14 cellular contexts compared by ENCODE assay signal in the genomic region with DNA sequence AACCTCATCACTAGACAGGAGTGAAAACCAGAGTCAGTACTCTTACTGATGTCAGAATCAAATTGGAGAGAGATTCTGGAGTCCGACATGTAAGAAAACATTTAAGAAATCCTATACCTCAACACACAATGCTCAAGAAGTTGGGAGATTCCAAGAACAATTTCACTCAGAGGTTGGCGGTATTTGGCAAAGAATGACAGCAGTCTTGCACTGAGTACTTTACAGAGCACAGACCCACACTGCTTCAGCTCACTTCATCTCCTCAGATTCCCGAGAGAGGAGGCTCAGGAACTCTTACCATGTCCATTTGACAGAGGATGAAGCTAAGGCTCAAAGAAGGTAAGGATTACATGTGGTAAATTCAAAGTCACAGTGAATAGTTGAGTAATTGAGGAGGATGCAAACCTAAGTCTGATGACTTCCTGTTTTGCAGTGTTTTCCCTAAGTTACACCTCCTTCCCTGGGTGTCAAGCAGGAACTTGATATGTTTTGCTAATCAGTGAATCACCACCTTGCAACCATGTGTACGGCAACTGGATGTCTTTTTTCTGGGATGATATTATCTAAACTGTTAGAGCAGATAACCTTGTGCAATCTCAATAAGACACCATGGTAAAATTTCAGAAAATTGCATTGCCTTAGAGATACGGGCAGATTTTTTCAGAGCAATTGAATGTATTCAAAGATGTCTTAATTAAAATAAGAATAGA.
DNase-seq lines count a peak whose midpoint lies in the region; ATAC-seq and TF ChIP-seq lines count a peak whose summit lies in the region.
"Had no signal": no experiment of that assay in that cellular context is flagged by ENCODE, and none has a peak within 500 bp of the region (broad histone marks: within the 10 kb centered on the region; RNA-seq: fewer than 3 reads in every experiment).

No MANE protein-coding gene starts in this region.

- H3K36me3 ChIP-seq in upper lobe of left lung, result no peaks in the 10 kb centered on the region

- no peaks in the 10 kb centered on the region for H3K9me3 ChIP-seq in upper lobe of left lung

- DNase-seq in LHCN-M2 (ENCODE audit: low read depth), result peak; percentile 77
- DNase-seq in SIG-M5 (lab: John Stamatoyannopoulos, UW), result peak; percentile 11
- peak; percentile 30 for DNase-seq in fibroblast of mammary gland (ENCODE audit: low read depth)
- no peak for DNase-seq in upper lobe of left lung
- DNase-seq in islet precursor cell, result no peak
- DNase-seq in H4 (ENCODE audit: low spot score), result no peak
- DNase-seq in GM13977 (ENCODE audit: low spot score), result no peak
- DNase-seq: activated CD4-positive, alpha-beta T cell treated with anti-CD3 and anti-CD28 coated beads, Interleukin-2, amount 50 U/mL, for 4 hours; activated effector memory CD4-positive, alpha-beta T cell treated with anti-CD3 and anti-CD28 coated beads, Interleukin-2, amount 50 U/mL, for 16 hours; endodermal cell; hypothalamus; NCI-H2081; NK-92 treated with Interleukin-12 subunit alpha and Interleukin-12 subunit beta, amount 100 ng/mL, for 24 hours; stimulated activated CD4-positive, alpha-beta T cell treated with anti-CD3 and anti-CD28 coated beads, Interleukin-12 subunit alpha, Interleukin-12 subunit beta, amount 100 ng/mL, for 4 hours had no signal

- TF ChIP-seq POLR2A in upper lobe of left lung (IDR thresholded peaks at IDR 0.05), result no peak

- TF ChIP-seq CTCF in fibroblast of mammary gland (conservative IDR thresholded peaks at IDR 0.05; ENCODE audit: control insufficient read depth, insufficient read depth, low read depth, low read length) (no peak), upper lobe of left lung (IDR thresholded peaks at IDR 0.05) (no peak), GM13977 (IDR thresholded peaks at IDR 0.05; ENCODE audit: extremely low read depth, insufficient read depth, missing control alignments) (no peak)

- H3K4me1 ChIP-seq in upper lobe of left lung, result peaks cover 0 to 10% (median 2%) of the 10 kb centered on the region in 4 donors

- no peaks in the 10 kb centered on the region for H3K27me3 ChIP-seq in upper lobe of left lung

- no peak overlapping the region for H3K4me3 ChIP-seq in fibroblast of mammary gland (ENCODE audit: control insufficient read depth, low read depth, low read length)
- no peak overlapping the region for H3K4me3 ChIP-seq in upper lobe of left lung

- 64 to 69% methylated on average over 5 of the region's 5 CpGs for WGBS in upper lobe of left lung, 2 donors

- peak overlapping the region in 1 of 4 donors; percentile 46 for H3K27ac ChIP-seq in upper lobe of left lung

- no peak for TF ChIP-seq EP300 in upper lobe of left lung (IDR thresholded peaks at IDR 0.05)

- in situ Hi-C loops in GM13977 (cut with MboI; ENCODE audit: low pct_unique_long_range_greater_than_20kb, low sequenced_read_pairs, unreplicated experiment), result no loop called here

- peak; percentile 28 to 46 for ATAC-seq in upper lobe of left lung (ENCODE audit: low FRiP score in 2 of 2)

Comparison
In these comparisons a context has a peak if more than half of its experiments do, and no peak if none do; other contexts are left out.
1. DNase-seq: peak in LHCN-M2 (single experiment), SIG-M5 (single experiment) and fibroblast of mammary gland (single experiment); none in upper lobe of left lung (0 of 2), islet precursor cell (single experiment), H4 (single experiment) and GM13977 (single experiment).